ENCODE assay signal across 16 cellular contexts in the genomic region with DNA sequence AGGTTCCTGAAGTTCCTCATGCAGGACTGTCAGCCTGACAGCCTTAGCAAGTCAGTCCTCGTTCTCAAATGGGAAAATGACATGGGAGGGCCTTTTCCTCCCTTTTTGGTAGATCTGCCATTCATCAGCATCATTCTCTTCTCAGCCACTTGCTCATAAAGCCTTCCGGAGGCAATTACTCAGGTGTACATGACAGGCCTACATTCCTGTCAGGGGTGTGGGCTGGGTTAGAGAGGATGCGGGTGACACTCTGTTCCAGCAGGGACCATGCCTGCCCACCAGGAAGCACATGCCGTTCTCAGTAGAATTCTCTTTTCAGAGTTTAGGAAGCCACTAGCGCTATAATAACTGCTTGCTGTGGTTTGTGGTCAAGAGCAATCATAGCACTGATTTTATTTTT. TPM values are rescaled to one million over a fixed set of nuclear protein-coding genes. Genes with fewer than 3 reads are reported as not detected.
"Had no signal": no experiment of that assay in that cellular context is flagged by ENCODE, and none has a peak within 500 bp of the region (broad histone marks: within the 10 kb centered on the region; RNA-seq: fewer than 3 reads in every experiment).

No MANE protein-coding gene starts in this region.

- H3K4me3 ChIP-seq: heart left ventricle, tibial artery had no signal

- H3K9me3 ChIP-seq: heart left ventricle, SK-N-SH, tibial artery had no signal

- H3K36me3 ChIP-seq: brain microvascular endothelial cell had no signal

- DNase-seq: activated CD4-positive, alpha-beta T cell treated with anti-CD3 and anti-CD28 coated beads, Interleukin-2, amount 50 U/mL, for 1 hour; activated CD4-positive, CD25-positive, alpha-beta regulatory T cell; activated effector memory CD4-positive, alpha-beta T cell treated with anti-CD3 and anti-CD28 coated beads, Interleukin-2, amount 50 U/mL, for 16 hours; amygdala; brain microvascular endothelial cell; foreskin melanocyte; heart left ventricle; SK-N-SH; tibial artery had no signal

- H3K9me3 Mint-ChIP-seq: activated naive CD4-positive, alpha-beta T cell treated with anti-CD3 and anti-CD28 coated beads, Interleukin-2, amount 50 U/mL, for 72 hours; memory B cell; neural crest cell had no signal

- H3K27me3 ChIP-seq: brain microvascular endothelial cell, heart left ventricle, tibial artery had no signal

- H3K27ac Mint-ChIP-seq: activated naive CD4-positive, alpha-beta T cell treated with anti-CD3 and anti-CD28 coated beads, Interleukin-2, amount 50 U/mL, for 72 hours; memory B cell had no signal

- H3K27me3 Mint-ChIP-seq: memory B cell had no signal

- H3K27ac ChIP-seq: brain microvascular endothelial cell, heart left ventricle, tibial artery had no signal

- H3K4me1 ChIP-seq: heart left ventricle, tibial artery had no signal

- ATAC-seq: heart left ventricle had no signal

- H3K4me1 Mint-ChIP-seq: memory B cell, neural crest cell had no signal

- H3K4me3 Mint-ChIP-seq: memory B cell, neural crest cell had no signal

RNA-seq across cellular contexts. Expression of gene ANKK1, which starts 24.2 kb away (rescaled TPM):
- total RNA-seq: cerebellum, dermis microvascular lymphatic vessel endothelial cell, osteocyte, skeletal muscle tissue had no signal
